Comparison of ENCODE assay signal across 18 cellular contexts in the genomic region with DNA sequence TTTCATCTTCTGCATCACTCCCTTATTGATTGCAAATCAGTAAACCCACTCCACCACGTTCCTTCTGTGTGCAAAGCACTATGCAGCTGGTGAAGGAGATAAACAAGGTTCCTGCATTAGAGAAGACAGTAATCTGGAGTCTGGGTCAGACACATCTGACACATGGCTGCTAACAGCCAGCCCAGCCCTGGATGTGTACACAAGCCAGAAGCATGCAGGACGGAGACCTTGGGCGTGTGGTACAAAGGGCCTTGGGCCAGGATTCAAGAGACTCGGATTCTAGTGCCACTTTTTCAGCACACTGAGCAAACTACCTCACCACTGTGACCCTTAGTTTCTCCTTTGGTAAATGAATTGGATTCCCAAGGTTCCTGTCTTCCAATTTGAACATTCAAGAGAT.
"Had no signal": no experiment of that assay in that cellular context is flagged by ENCODE, and none has a peak within 500 bp of the region (broad histone marks: within the 10 kb centered on the region; RNA-seq: fewer than 3 reads in every experiment).

No MANE protein-coding gene starts in this region.

- DNase-seq: activated CD4-positive, alpha-beta T cell treated with anti-CD3 and anti-CD28 coated beads, Interleukin-2, amount 10 ng/mL, durations not matched to agents 7 days and 5 days; activated CD8-positive, alpha-beta T cell treated with anti-CD3 and anti-CD28 coated beads, Interleukin-2, amount 10 ng/mL, durations not matched to agents 7 days and 5 days; activated naive CD4-positive, alpha-beta T cell treated with anti-CD3 and anti-CD28 coated beads for 36 hours; activated naive CD8-positive, alpha-beta T cell treated with anti-CD3 and anti-CD28 coated beads, Interleukin-2, amount 50 U/mL, for 24 hours; activated T-cell treated with anti-CD3 and anti-CD28 coated beads, Interleukin-2, amount 50 U/mL, for 4 hours; aorta; cerebellar nuclear complex; effector CD8-positive, alpha-beta T cell; esophagus squamous epithelium; heart right ventricle; immature natural killer cell; occipital lobe; stimulated activated naive CD8-positive, alpha-beta T cell treated with anti-CD3 and anti-CD28 coated beads, Interleukin-15, Interleukin-2, amounts not matched to agents 100 U/mL and 50 U/mL, for 24 hours; trophoblast cell had no signal

- H3K27me3 Mint-ChIP-seq: activated CD4-positive, alpha-beta T cell treated with anti-CD3 and anti-CD28 coated beads, Interleukin-2, amount 10 ng/mL, durations not matched to agents 7 days and 5 days; activated naive CD8-positive, alpha-beta T cell treated with anti-CD3 and anti-CD28 coated beads, Interleukin-2, amount 50 U/mL, for 24 hours had no signal

- H3K4me1 Mint-ChIP-seq: activated CD4-positive, alpha-beta T cell treated with anti-CD3 and anti-CD28 coated beads, Interleukin-2, amount 10 ng/mL, durations not matched to agents 7 days and 5 days; activated naive CD8-positive, alpha-beta T cell treated with anti-CD3 and anti-CD28 coated beads, Interleukin-2, amount 50 U/mL, for 24 hours; immature natural killer cell; mesothelial cell of epicardium had no signal

- H3K27me3 ChIP-seq: esophagus squamous epithelium, right atrium auricular region, suprapubic skin had no signal

- H3K9me3 Mint-ChIP-seq: mesothelial cell of epicardium had no signal

- ATAC-seq: activated CD8-positive, alpha-beta T cell treated with anti-CD3 and anti-CD28 coated beads, Interleukin-2, amount 10 ng/mL, durations not matched to agents 7 days and 5 days; activated naive CD8-positive, alpha-beta T cell treated with anti-CD3 and anti-CD28 coated beads, Interleukin-2, amount 50 U/mL, for 24 hours; activated T-cell treated with anti-CD3 and anti-CD28 coated beads, Interleukin-2, amount 50 U/mL, for 4 hours; heart right ventricle; stimulated activated naive CD8-positive, alpha-beta T cell treated with anti-CD3 and anti-CD28 coated beads, Interleukin-15, Interleukin-2, amounts not matched to agents 100 U/mL and 50 U/mL, for 24 hours had no signal

- H3K4me3 Mint-ChIP-seq: activated CD4-positive, alpha-beta T cell treated with anti-CD3 and anti-CD28 coated beads, Interleukin-2, amount 10 ng/mL, durations not matched to agents 7 days and 5 days; activated CD8-positive, alpha-beta T cell treated with anti-CD3 and anti-CD28 coated beads, Interleukin-2, amount 10 ng/mL, durations not matched to agents 7 days and 5 days; activated naive CD4-positive, alpha-beta T cell treated with anti-CD3 and anti-CD28 coated beads for 36 hours; activated naive CD8-positive, alpha-beta T cell treated with anti-CD3 and anti-CD28 coated beads, Interleukin-2, amount 50 U/mL, for 24 hours; activated T-cell treated with anti-CD3 and anti-CD28 coated beads, Interleukin-2, amount 50 U/mL, for 4 hours; immature natural killer cell; mesothelial cell of epicardium; T-helper 2 cell treated with Interferon-gamma antibody and Interleukin-4, amounts not matched to agents 5 μg/mL and 100 μg/mL, for 36 hours had no signal

- H3K27ac ChIP-seq: esophagus squamous epithelium, heart right ventricle, right atrium auricular region, suprapubic skin had no signal

- H3K4me1 ChIP-seq: esophagus squamous epithelium, heart right ventricle, right atrium auricular region, suprapubic skin had no signal

- H3K9me3 ChIP-seq: esophagus squamous epithelium, heart right ventricle, right atrium auricular region, suprapubic skin had no signal

- H3K36me3 ChIP-seq: esophagus squamous epithelium, heart right ventricle, right atrium auricular region, suprapubic skin had no signal

- H3K4me3 ChIP-seq: esophagus squamous epithelium, heart right ventricle, right atrium auricular region, suprapubic skin had no signal

- H3K27ac Mint-ChIP-seq: activated CD4-positive, alpha-beta T cell treated with anti-CD3 and anti-CD28 coated beads, Interleukin-2, amount 10 ng/mL, durations not matched to agents 7 days and 5 days; activated CD8-positive, alpha-beta T cell treated with anti-CD3 and anti-CD28 coated beads, Interleukin-2, amount 10 ng/mL, durations not matched to agents 7 days and 5 days; activated naive CD4-positive, alpha-beta T cell treated with anti-CD3 and anti-CD28 coated beads for 36 hours; activated naive CD8-positive, alpha-beta T cell treated with anti-CD3 and anti-CD28 coated beads, Interleukin-2, amount 50 U/mL, for 24 hours; immature natural killer cell; mesothelial cell of epicardium; T-helper 2 cell treated with Interferon-gamma antibody and Interleukin-4, amounts not matched to agents 5 μg/mL and 100 μg/mL, for 36 hours had no signal
